Comparison of ENCODE assay signal across 1 cellular context in the genomic region with DNA sequence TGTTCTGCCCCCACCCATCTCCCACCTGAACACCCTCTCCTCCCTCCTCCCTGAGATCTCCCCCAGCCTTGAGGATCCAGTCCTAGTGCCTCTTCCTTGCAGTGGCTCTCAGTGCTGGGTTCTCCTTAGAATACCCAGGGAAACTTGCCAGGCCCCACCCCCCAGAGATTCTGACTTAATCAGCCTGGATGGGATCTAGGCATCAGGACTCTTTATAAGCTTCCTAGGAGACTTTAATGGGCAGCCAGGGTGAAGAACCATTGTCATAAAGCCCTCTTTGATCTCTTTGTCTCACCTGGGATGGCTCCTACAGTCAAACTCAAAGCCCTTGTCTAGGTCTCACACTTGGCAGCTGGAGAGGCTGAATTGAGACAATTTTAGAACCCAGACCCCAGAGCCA.
TF ChIP-seq lines count a peak whose summit lies in the region.

No MANE protein-coding gene starts in this region.

TF ChIP-seq in GM23338, 12 proteins besides CTCF, POLR2A, EP300 and RAD21:
- TF ChIP-seq ZNF114 (CRISPR knock-in tag; IDR thresholded peaks at IDR 0.05) (no peak), EZH2 (IDR thresholded peaks at IDR 0.05; ENCODE audit: low read depth, unreplicated experiment) (no peak), NANOG (IDR thresholded peaks at IDR 0.05; ENCODE audit: borderline replicate concordance) (no peak), ZNF331 (CRISPR knock-in tag; IDR thresholded peaks at IDR 0.05; ENCODE audit: low read depth) (no peak), POLR2AphosphoS5 (IDR thresholded peaks at IDR 0.05; ENCODE audit: low read depth) (no peak), JUNB (IDR thresholded peaks at IDR 0.05; ENCODE audit: unreplicated experiment) (no peak), EZH2phosphoT487 (IDR thresholded peaks at IDR 0.05; ENCODE audit: unreplicated experiment) (no peak), STAT1 (IDR thresholded peaks at IDR 0.05; ENCODE audit: unreplicated experiment) (no peak), CREB1 (CRISPR knock-in tag; IDR thresholded peaks at IDR 0.05; ENCODE audit: low read depth) (no peak)
- TF ChIP-seq, protein P1, sequence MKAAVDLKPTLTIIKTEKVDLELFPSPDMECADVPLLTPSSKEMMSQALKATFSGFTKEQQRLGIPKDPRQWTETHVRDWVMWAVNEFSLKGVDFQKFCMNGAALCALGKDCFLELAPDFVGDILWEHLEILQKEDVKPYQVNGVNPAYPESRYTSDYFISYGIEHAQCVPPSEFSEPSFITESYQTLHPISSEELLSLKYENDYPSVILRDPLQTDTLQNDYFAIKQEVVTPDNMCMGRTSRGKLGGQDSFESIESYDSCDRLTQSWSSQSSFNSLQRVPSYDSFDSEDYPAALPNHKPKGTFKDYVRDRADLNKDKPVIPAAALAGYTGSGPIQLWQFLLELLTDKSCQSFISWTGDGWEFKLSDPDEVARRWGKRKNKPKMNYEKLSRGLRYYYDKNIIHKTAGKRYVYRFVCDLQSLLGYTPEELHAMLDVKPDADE (IDR thresholded peaks at IDR 0.05), result no peak
- TF ChIP-seq, protein P2, sequence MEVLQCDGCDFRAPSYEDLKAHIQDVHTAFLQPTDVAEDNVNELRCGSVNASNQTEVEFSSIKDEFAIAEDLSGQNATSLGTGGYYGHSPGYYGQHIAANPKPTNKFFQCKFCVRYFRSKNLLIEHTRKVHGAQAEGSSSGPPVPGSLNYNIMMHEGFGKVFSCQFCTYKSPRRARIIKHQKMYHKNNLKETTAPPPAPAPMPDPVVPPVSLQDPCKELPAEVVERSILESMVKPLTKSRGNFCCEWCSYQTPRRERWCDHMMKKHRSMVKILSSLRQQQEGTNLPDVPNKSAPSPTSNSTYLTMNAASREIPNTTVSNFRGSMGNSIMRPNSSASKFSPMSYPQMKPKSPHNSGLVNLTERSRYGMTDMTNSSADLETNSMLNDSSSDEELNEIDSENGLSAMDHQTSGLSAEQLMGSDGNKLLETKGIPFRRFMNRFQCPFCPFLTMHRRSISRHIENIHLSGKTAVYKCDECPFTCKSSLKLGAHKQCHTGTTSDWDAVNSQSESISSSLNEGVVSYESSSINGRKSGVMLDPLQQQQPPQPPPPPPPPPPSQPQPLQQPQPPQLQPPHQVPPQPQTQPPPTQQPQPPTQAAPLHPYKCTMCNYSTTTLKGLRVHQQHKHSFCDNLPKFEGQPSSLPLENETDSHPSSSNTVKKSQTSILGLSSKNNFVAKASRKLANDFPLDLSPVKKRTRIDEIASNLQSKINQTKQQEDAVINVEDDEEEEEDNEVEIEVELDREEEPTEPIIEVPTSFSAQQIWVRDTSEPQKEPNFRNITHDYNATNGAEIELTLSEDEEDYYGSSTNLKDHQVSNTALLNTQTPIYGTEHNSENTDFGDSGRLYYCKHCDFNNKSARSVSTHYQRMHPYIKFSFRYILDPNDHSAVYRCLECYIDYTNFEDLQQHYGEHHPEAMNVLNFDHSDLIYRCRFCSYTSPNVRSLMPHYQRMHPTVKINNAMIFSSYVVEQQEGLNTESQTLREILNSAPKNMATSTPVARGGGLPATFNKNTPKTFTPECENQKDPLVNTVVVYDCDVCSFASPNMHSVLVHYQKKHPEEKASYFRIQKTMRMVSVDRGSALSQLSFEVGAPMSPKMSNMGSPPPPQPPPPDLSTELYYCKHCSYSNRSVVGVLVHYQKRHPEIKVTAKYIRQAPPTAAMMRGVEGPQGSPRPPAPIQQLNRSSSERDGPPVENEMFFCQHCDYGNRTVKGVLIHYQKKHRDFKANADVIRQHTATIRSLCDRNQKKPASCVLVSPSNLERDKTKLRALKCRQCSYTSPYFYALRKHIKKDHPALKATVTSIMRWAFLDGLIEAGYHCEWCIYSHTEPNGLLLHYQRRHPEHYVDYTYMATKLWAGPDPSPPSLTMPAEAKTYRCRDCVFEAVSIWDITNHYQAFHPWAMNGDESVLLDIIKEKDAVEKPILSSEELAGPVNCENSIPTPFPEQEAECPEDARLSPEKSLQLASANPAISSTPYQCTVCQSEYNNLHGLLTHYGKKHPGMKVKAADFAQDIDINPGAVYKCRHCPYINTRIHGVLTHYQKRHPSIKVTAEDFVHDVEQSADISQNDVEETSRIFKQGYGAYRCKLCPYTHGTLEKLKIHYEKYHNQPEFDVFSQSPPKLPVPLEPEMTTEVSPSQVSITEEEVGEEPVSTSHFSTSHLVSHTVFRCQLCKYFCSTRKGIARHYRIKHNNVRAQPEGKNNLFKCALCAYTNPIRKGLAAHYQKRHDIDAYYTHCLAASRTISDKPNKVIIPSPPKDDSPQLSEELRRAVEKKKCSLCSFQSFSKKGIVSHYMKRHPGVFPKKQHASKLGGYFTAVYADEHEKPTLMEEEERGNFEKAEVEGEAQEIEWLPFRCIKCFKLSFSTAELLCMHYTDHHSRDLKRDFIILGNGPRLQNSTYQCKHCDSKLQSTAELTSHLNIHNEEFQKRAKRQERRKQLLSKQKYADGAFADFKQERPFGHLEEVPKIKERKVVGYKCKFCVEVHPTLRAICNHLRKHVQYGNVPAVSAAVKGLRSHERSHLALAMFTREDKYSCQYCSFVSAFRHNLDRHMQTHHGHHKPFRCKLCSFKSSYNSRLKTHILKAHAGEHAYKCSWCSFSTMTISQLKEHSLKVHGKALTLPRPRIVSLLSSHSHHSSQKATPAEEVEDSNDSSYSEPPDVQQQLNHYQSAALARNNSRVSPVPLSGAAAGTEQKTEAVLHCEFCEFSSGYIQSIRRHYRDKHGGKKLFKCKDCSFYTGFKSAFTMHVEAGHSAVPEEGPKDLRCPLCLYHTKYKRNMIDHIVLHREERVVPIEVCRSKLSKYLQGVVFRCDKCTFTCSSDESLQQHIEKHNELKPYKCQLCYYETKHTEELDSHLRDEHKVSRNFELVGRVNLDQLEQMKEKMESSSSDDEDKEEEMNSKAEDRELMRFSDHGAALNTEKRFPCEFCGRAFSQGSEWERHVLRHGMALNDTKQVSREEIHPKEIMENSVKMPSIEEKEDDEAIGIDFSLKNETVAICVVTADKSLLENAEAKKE (CRISPR knock-in tag; IDR thresholded peaks at IDR 0.05), result no peak
- TF ChIP-seq, protein P3, sequence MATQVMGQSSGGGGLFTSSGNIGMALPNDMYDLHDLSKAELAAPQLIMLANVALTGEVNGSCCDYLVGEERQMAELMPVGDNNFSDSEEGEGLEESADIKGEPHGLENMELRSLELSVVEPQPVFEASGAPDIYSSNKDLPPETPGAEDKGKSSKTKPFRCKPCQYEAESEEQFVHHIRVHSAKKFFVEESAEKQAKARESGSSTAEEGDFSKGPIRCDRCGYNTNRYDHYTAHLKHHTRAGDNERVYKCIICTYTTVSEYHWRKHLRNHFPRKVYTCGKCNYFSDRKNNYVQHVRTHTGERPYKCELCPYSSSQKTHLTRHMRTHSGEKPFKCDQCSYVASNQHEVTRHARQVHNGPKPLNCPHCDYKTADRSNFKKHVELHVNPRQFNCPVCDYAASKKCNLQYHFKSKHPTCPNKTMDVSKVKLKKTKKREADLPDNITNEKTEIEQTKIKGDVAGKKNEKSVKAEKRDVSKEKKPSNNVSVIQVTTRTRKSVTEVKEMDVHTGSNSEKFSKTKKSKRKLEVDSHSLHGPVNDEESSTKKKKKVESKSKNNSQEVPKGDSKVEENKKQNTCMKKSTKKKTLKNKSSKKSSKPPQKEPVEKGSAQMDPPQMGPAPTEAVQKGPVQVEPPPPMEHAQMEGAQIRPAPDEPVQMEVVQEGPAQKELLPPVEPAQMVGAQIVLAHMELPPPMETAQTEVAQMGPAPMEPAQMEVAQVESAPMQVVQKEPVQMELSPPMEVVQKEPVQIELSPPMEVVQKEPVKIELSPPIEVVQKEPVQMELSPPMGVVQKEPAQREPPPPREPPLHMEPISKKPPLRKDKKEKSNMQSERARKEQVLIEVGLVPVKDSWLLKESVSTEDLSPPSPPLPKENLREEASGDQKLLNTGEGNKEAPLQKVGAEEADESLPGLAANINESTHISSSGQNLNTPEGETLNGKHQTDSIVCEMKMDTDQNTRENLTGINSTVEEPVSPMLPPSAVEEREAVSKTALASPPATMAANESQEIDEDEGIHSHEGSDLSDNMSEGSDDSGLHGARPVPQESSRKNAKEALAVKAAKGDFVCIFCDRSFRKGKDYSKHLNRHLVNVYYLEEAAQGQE (IDR thresholded peaks at IDR 0.05; ENCODE audit: unreplicated experiment), result no peak
TF ChIP-seq in GM23338: peak in this region for 0.
